1 cellular context compared by ENCODE assay signal in genomic region chr3:150771600-150771999, GRCh38.
TF ChIP-seq lines count a peak whose summit lies in the region.

No MANE protein-coding gene starts in this region.

TF ChIP-seq in SK-N-SH treated with all-trans-retinoic acid at 6 μM for 48 hours, 23 proteins besides CTCF, POLR2A, EP300 and RAD21 (continued from another document):
- TF ChIP-seq CSRNP3 (CRISPR knock-in tag; IDR thresholded peaks at IDR 0.05), result no peak
- no peak for TF ChIP-seq TCF4 (CRISPR knock-in tag; IDR thresholded peaks at IDR 0.05; ENCODE audit: borderline replicate concordance)
- no peak for TF ChIP-seq PATZ1 (CRISPR knock-in tag; IDR thresholded peaks at IDR 0.05; ENCODE audit: borderline replicate concordance)
- no peak for TF ChIP-seq POU6F1 (CRISPR knock-in tag; IDR thresholded peaks at IDR 0.05; ENCODE audit: borderline replicate concordance, low read depth)
- no peak for TF ChIP-seq ZNF565 (CRISPR knock-in tag; conservative IDR thresholded peaks at IDR 0.05; ENCODE audit: low read depth)
- no peak for TF ChIP-seq ARNTL (CRISPR knock-in tag; IDR thresholded peaks at IDR 0.05; ENCODE audit: borderline replicate concordance, low read depth)
- TF ChIP-seq SNAI2 (CRISPR knock-in tag; IDR thresholded peaks at IDR 0.05), result no peak
- no peak for TF ChIP-seq RARB (CRISPR knock-in tag; IDR thresholded peaks at IDR 0.05)
- no peak for TF ChIP-seq TOX (CRISPR knock-in tag; IDR thresholded peaks at IDR 0.05; ENCODE audit: borderline replicate concordance)
- no peak for TF ChIP-seq GLIS3 (CRISPR knock-in tag; IDR thresholded peaks at IDR 0.05)
- no peak for TF ChIP-seq ZFP3 (CRISPR knock-in tag; IDR thresholded peaks at IDR 0.05)
- no peak for TF ChIP-seq CREB5 (CRISPR knock-in tag; IDR thresholded peaks at IDR 0.05; ENCODE audit: low read depth)
- no peak for TF ChIP-seq ESRRG (CRISPR knock-in tag; IDR thresholded peaks at IDR 0.05)
- no peak for TF ChIP-seq CSDC2 (CRISPR knock-in tag; IDR thresholded peaks at IDR 0.05)
- no peak for TF ChIP-seq ZNF8 (CRISPR knock-in tag; IDR thresholded peaks at IDR 0.05)
- TF ChIP-seq ISL1 (CRISPR knock-in tag; IDR thresholded peaks at IDR 0.05), result no peak
